ENCODE assay signal across 15 cellular contexts in genomic region chr9:34896112-34896511, GRCh38.
DNase-seq lines count a peak whose midpoint lies in the region; ATAC-seq and TF ChIP-seq lines count a peak whose summit lies in the region.
"Had no signal": no experiment of that assay in that cellular context is flagged by ENCODE, and none has a peak within 500 bp of the region (broad histone marks: within the 10 kb centered on the region; RNA-seq: fewer than 3 reads in every experiment).

No MANE protein-coding gene starts in this region.

- H4K20me1 ChIP-seq in SK-N-SH (ENCODE audit: insufficient read depth) (no peaks in the 10 kb centered on the region), MM.1S (ENCODE audit: insufficient read depth, low read length) (no peaks in the 10 kb centered on the region)

- H3K36me3 ChIP-seq in SK-N-SH (replicated peaks in 1 of 2; ENCODE audit: control insufficient read depth in 1 of 2, insufficient read depth in 2 of 2, low read length in 1 of 2) (no peaks in the 10 kb centered on the region), MM.1S (replicated peaks; ENCODE audit: insufficient read depth, low read length) (no peaks in the 10 kb centered on the region), testis (ENCODE audit: low read depth, missing control alignments) (no peaks in the 10 kb centered on the region), esophagus muscularis mucosa (no peaks in the 10 kb centered on the region)
- H3K36me3 ChIP-seq: lower lobe of right lung, MG63 had no signal

- DNase-seq in SK-N-SH (no peak), MM.1S (no peak), cardiac fibroblast (ENCODE audit: low read depth in 2 of 2) (peak in 1 of 2 donors; percentile 5), testis (no peak), NCI-H526 treated with DMSO at 0.1 percent for 48 hours (lab: John Stamatoyannopoulos, UW) (no peak), NCI-H1436 treated with DMSO at 0.1 percent for 48 hours (lab: John Stamatoyannopoulos, UW) (no peak), esophagus muscularis mucosa (ENCODE audit: extremely low spot score) (no peak)
- DNase-seq: ACHN; activated CD8-positive, alpha-beta memory T cell treated with anti-CD3 and anti-CD28 coated beads, Interleukin-2, amount 10 ng/mL, durations not matched to agents 7 days and 5 days; dorsolateral prefrontal cortex; lower lobe of right lung; MG63; naive thymus-derived CD4-positive, alpha-beta T cell; NCI-H2171 treated with DMSO at 0.1 percent for 48 hours had no signal

- H3K9ac ChIP-seq in SK-N-SH (no peak overlapping the region), MM.1S (ENCODE audit: low read length) (no peak overlapping the region)

- H3K4me3 ChIP-seq in SK-N-SH (ENCODE audit: low read depth in 2 of 2, low read length in 1 of 2) (no peak overlapping the region), MM.1S (ENCODE audit: low read length) (no peak overlapping the region), cardiac fibroblast (replicated peaks in 1 of 2; ENCODE audit: low read depth in 2 of 2, low read length in 2 of 2) (no peak overlapping the region), testis (no peak overlapping the region), esophagus muscularis mucosa (no peak overlapping the region)
- H3K4me3 ChIP-seq: dorsolateral prefrontal cortex, lower lobe of right lung, MG63 had no signal

- CTCF ChIA-PET in SK-N-SH (lab: Yijun Ruan, JAX) = interaction anchor here (0.6 to 9.3 kb wide), 8 partner anchors 87 to 582 kb away, joined by 3 to 174 read pairs (median 7); partner anchors contain the start of gene DNAJB5

- H3K4me1 ChIP-seq in SK-N-SH (ENCODE audit: control insufficient read depth in 1 of 2, insufficient read depth in 2 of 2, low read depth in 1 of 2, low read length in 1 of 2) = peaks cover 0 to 3% of the 10 kb centered on the region in 2 experiments; a peak in 1 of 4 replicates
- H3K4me1 ChIP-seq in MM.1S (ENCODE audit: low read length) = no peaks in the 10 kb centered on the region
- peaks cover 6% of the 10 kb centered on the region for H3K4me1 ChIP-seq in testis
- H3K4me1 ChIP-seq in esophagus muscularis mucosa = peaks cover 0 to 5% (median 0%) of the 10 kb centered on the region in 4 donors
- H3K4me1 ChIP-seq: lower lobe of right lung had no signal

- H3K4me2 ChIP-seq in SK-N-SH (no peak overlapping the region), MM.1S (ENCODE audit: low read depth, low read length) (no peak overlapping the region)

- H3K27me3 ChIP-seq in SK-N-SH (ENCODE audit: insufficient read depth) = peaks cover 37% of the 10 kb centered on the region
- no peaks in the 10 kb centered on the region for H3K27me3 ChIP-seq in MM.1S (replicated peaks; ENCODE audit: insufficient read depth, low read length)
- no peaks in the 10 kb centered on the region for H3K27me3 ChIP-seq in testis
- H3K27me3 ChIP-seq in esophagus muscularis mucosa = peaks cover 0 to 41% (median 3%) of the 10 kb centered on the region in 4 donors

- intact Hi-C loops in testis (cut with DNase I; ENCODE audit: low total_unique reads) (no loop called here), esophagus muscularis mucosa (cut with DNase I) (loop anchor here (10.0 kb wide), 1 partner anchor 579 kb away; no protein-coding TSS in a partner anchor)

- no peaks in the 10 kb centered on the region for H3K79me2 ChIP-seq in SK-N-SH (ENCODE audit: insufficient read depth)
- no peaks in the 10 kb centered on the region for H3K79me2 ChIP-seq in MM.1S (ENCODE audit: low read length)

- H3K9me3 ChIP-seq in SK-N-SH (no peaks in the 10 kb centered on the region), MM.1S (replicated peaks; ENCODE audit: insufficient read depth, low read length) (no peaks in the 10 kb centered on the region), testis (no peaks in the 10 kb centered on the region), esophagus muscularis mucosa (no peaks in the 10 kb centered on the region)
- H3K9me3 ChIP-seq: lower lobe of right lung, MG63 had no signal

- WGBS in SK-N-SH (ENCODE audit: low lambda C conversion rate) = 0% methylated on average over 2 of the region's 2 CpGs
- 48 to 55% methylated on average over 2 of the region's 2 CpGs for WGBS in testis, 2 donors
- 38% methylated on average over 2 of the region's 2 CpGs for WGBS in esophagus muscularis mucosa

- H3F3A ChIP-seq in SK-N-SH (replicated peaks; ENCODE audit: insufficient read depth) = no peaks in the 10 kb centered on the region
- no peaks in the 10 kb centered on the region for H3F3A ChIP-seq in MM.1S (ENCODE audit: insufficient read depth, low read length)

- no peak for TF ChIP-seq CTCF in SK-N-SH (IDR thresholded peaks at IDR 0.05)
- TF ChIP-seq CTCF in MM.1S (IDR thresholded peaks at IDR 0.05; ENCODE audit: low read length) = peak; percentile 14; the same call in 1 of the 2 replicates
- TF ChIP-seq CTCF in cardiac fibroblast (IDR thresholded peaks at IDR 0.05; ENCODE audit: low read depth, low read length) = peak; percentile 20
- peak in 2 of 3 experiments; percentile 6 to 19 for TF ChIP-seq CTCF in testis (IDR thresholded peaks at IDR 0.05)
- TF ChIP-seq CTCF in esophagus muscularis mucosa (IDR thresholded peaks at IDR 0.05) = no peak

- no peak for TF ChIP-seq EP300 in SK-N-SH (IDR thresholded peaks at IDR 0.05; ENCODE audit: borderline replicate concordance in 1 of 2, low read depth in 1 of 2, low read length in 1 of 2)
- no peak for TF ChIP-seq EP300 in esophagus muscularis mucosa (IDR thresholded peaks at IDR 0.05)

- H3K27ac ChIP-seq in SK-N-SH (ENCODE audit: low read depth in 2 of 2, low read length in 1 of 2) (no peak overlapping the region), MM.1S (ENCODE audit: low read length) (no peak overlapping the region), testis (no peak overlapping the region), esophagus muscularis mucosa (replicated peaks in 1 of 4) (no peak overlapping the region)
- H3K27ac ChIP-seq: dorsolateral prefrontal cortex, lower lobe of right lung had no signal

- no peak overlapping the region for H2AFZ ChIP-seq in SK-N-SH (ENCODE audit: low read depth)
- no peak overlapping the region for H2AFZ ChIP-seq in MM.1S (ENCODE audit: low read length)

- no peaks in the 10 kb centered on the region for H3K9me2 ChIP-seq in SK-N-SH
- H3K9me2 ChIP-seq in MM.1S (replicated peaks; ENCODE audit: insufficient read depth, low read length) = no peaks in the 10 kb centered on the region

- no peak for TF ChIP-seq POLR2A in testis (IDR thresholded peaks at IDR 0.05)
- no peak for TF ChIP-seq POLR2A in esophagus muscularis mucosa (IDR thresholded peaks at IDR 0.05; ENCODE audit: low read depth)

- peak; percentile 12; the same call in 1 of the 2 replicates for TF ChIP-seq RAD21 in SK-N-SH (IDR thresholded peaks at IDR 0.05; ENCODE audit: low read length)

- ATAC-seq in SK-N-SH treated with all-trans-retinoic acid at 6 μM for 48 hours = no peak
- ATAC-seq: activated CD8-positive, alpha-beta memory T cell treated with anti-CD3 and anti-CD28 coated beads, Interleukin-2, amount 10 ng/mL, durations not matched to agents 7 days and 5 days; lower lobe of right lung; naive thymus-derived CD4-positive, alpha-beta T cell had no signal

- POLR2A ChIA-PET in SK-N-SH (lab: Yijun Ruan, JAX) = no interaction called here

TF ChIP-seq in SK-N-SH, 30 proteins besides CTCF, POLR2A, EP300 and RAD21 (continues in another document):
- TF ChIP-seq, protein P1, sequence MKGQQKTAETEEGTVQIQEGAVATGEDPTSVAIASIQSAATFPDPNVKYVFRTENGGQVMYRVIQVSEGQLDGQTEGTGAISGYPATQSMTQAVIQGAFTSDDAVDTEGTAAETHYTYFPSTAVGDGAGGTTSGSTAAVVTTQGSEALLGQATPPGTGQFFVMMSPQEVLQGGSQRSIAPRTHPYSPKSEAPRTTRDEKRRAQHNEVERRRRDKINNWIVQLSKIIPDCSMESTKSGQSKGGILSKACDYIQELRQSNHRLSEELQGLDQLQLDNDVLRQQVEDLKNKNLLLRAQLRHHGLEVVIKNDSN (IDR thresholded peaks at IDR 0.05; ENCODE audit: borderline replicate concordance, low read depth) = no peak
- TF ChIP-seq RCOR1 (IDR thresholded peaks at IDR 0.05; ENCODE audit: low read length) (no peak), JUND (IDR thresholded peaks at IDR 0.05) (no peak), FOXJ3 (CRISPR knock-in tag; IDR thresholded peaks at IDR 0.05) (no peak), TEAD4 (IDR thresholded peaks at IDR 0.05; ENCODE audit: borderline replicate concordance, insufficient read depth) (no peak), POLR2AphosphoS5 (IDR thresholded peaks at IDR 0.05; ENCODE audit: low read depth, low read length) (no peak)

TF ChIP-seq in SK-N-SH treated with all-trans-retinoic acid at 6 μM for 48 hours, 23 proteins besides CTCF, POLR2A, EP300 and RAD21:
- TF ChIP-seq PPARA (CRISPR knock-in tag; IDR thresholded peaks at IDR 0.05; ENCODE audit: borderline replicate concordance) (no peak), OSR1 (CRISPR knock-in tag; IDR thresholded peaks at IDR 0.05) (no peak), PATZ1 (CRISPR knock-in tag; IDR thresholded peaks at IDR 0.05; ENCODE audit: borderline replicate concordance) (no peak), ARNTL (CRISPR knock-in tag; IDR thresholded peaks at IDR 0.05; ENCODE audit: borderline replicate concordance, low read depth) (no peak), BACH2 (CRISPR knock-in tag; IDR thresholded peaks at IDR 0.05; ENCODE audit: borderline replicate concordance) (no peak), CSDC2 (CRISPR knock-in tag; IDR thresholded peaks at IDR 0.05) (no peak), ZC3H10 (CRISPR knock-in tag; IDR thresholded peaks at IDR 0.05) (no peak)

Comparison
In these comparisons a context has a peak if more than half of its experiments do, and no peak if none do; other contexts are left out.
1. CTCF ChIP-seq: peak in MM.1S (single experiment), cardiac fibroblast (single experiment) and testis (2 of 3); none in SK-N-SH (single experiment) and esophagus muscularis mucosa (0 of 3).